In genomic region chr2:74454654-74455511, GRCh38 we compare ENCODE assay signal across 1 cellular context.
A peak's percentile ranks its signal among the peaks of the same experiment; 100 is the strongest.
TF ChIP-seq lines count a peak whose summit lies in the region.

TSS of gene INO80B (plus strand) at chr2:74455087. CDS start at chr2:74455117, 30 bp downstream.

TF ChIP-seq in HepG2, 621 proteins besides CTCF, POLR2A, EP300 and RAD21 (continued from another document and continues in another):
- TF ChIP-seq MYPOP (CRISPR knock-in tag; IDR thresholded peaks at IDR 0.05) (peak; percentile 98), FOXP1 (IDR thresholded peaks at IDR 0.05) (no peak), FOXP1 (CRISPR knock-in tag; IDR thresholded peaks at IDR 0.05) (peak; percentile 38), ZSCAN12 (CRISPR knock-in tag; IDR thresholded peaks at IDR 0.05) (no peak), BRD4 (CRISPR knock-in tag; IDR thresholded peaks at IDR 0.05) (no peak), ZSCAN25 (CRISPR knock-in tag; IDR thresholded peaks at IDR 0.05) (peak; percentile 88), CHD2 (IDR thresholded peaks at IDR 0.05; ENCODE audit: low read depth, low read length) (0 out of 2 replicates have a peak, but pooled peaks have one; percentile 60), ZNF737 (CRISPR knock-in tag; IDR thresholded peaks at IDR 0.05; ENCODE audit: borderline replicate concordance) (no peak), ESRRA (CRISPR knock-in tag; IDR thresholded peaks at IDR 0.05; ENCODE audit: low read depth) (peak; percentile 89), CHD4 (IDR thresholded peaks at IDR 0.05; ENCODE audit: borderline replicate concordance, low read length) (no peak; the same call in 1 of the 2 replicates), RBFOX2 (IDR thresholded peaks at IDR 0.05; ENCODE audit: low read depth, low read length) (no peak), RCOR2 (CRISPR knock-in tag; IDR thresholded peaks at IDR 0.05) (no peak), KDM1A (CRISPR knock-in tag; IDR thresholded peaks at IDR 0.05) (no peak), ZKSCAN1 (IDR thresholded peaks at IDR 0.05; ENCODE audit: low read length) (peak; percentile 43; the same call in 1 of the 2 replicates), CAMTA2 (CRISPR knock-in tag; IDR thresholded peaks at IDR 0.05; ENCODE audit: borderline replicate concordance) (peak; percentile 95; the same call in 1 of the 2 replicates), KMT2A (CRISPR knock-in tag; IDR thresholded peaks at IDR 0.05) (peak; percentile 89), ZBTB20 (CRISPR knock-in tag; IDR thresholded peaks at IDR 0.05; ENCODE audit: borderline replicate concordance, low read depth) (peak; percentile 82), ZNF557 (CRISPR knock-in tag; IDR thresholded peaks at IDR 0.05) (0 out of 2 replicates have a peak, but pooled peaks have one; percentile 12), MAF1 (CRISPR knock-in tag; IDR thresholded peaks at IDR 0.05; ENCODE audit: borderline replicate concordance) (peak; percentile 33; the same call in 1 of the 2 replicates), ZNF607 (CRISPR knock-in tag; IDR thresholded peaks at IDR 0.05; ENCODE audit: borderline replicate concordance) (peak; percentile 55; the same call in 1 of the 2 replicates), CHCHD3 (CRISPR knock-in tag; IDR thresholded peaks at IDR 0.05) (0 out of 2 replicates have a peak, but pooled peaks have one; percentile 26), ZNF10 (CRISPR knock-in tag; IDR thresholded peaks at IDR 0.05; ENCODE audit: borderline replicate concordance, low read depth) (no peak), GATAD1 (CRISPR knock-in tag; IDR thresholded peaks at IDR 0.05) (peak; percentile 97), SP1 (IDR thresholded peaks at IDR 0.05) (no peak), SP1 (CRISPR knock-in tag; IDR thresholded peaks at IDR 0.05) (peak; percentile 99), BATF2 (CRISPR knock-in tag; IDR thresholded peaks at IDR 0.05) (no peak), BORCS8-MEF2B (CRISPR knock-in tag; IDR thresholded peaks at IDR 0.05) (peak; percentile 91), ZNF691 (CRISPR knock-in tag; IDR thresholded peaks at IDR 0.05; ENCODE audit: borderline replicate concordance, low read depth) (peak; percentile 93), HOXA5 (CRISPR knock-in tag; IDR thresholded peaks at IDR 0.05) (peak; percentile 91; the same call in 1 of the 2 replicates), ZNF331 (CRISPR knock-in tag; IDR thresholded peaks at IDR 0.05) (peak; percentile 98), GMEB2 (CRISPR knock-in tag; IDR thresholded peaks at IDR 0.05; ENCODE audit: low read depth) (peak; percentile 84), ZNF768 (CRISPR knock-in tag; IDR thresholded peaks at IDR 0.05) (peak; percentile 79), FOXP4 (CRISPR knock-in tag; IDR thresholded peaks at IDR 0.05) (peak; percentile 70)
- TF ChIP-seq, protein P1, sequence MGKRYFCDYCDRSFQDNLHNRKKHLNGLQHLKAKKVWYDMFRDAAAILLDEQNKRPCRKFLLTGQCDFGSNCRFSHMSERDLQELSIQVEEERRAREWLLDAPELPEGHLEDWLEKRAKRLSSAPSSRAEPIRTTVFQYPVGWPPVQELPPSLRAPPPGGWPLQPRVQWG (CRISPR knock-in tag; IDR thresholded peaks at IDR 0.05; ENCODE audit: borderline replicate concordance, low read depth), result no peak
- TF ChIP-seq, protein P2, sequence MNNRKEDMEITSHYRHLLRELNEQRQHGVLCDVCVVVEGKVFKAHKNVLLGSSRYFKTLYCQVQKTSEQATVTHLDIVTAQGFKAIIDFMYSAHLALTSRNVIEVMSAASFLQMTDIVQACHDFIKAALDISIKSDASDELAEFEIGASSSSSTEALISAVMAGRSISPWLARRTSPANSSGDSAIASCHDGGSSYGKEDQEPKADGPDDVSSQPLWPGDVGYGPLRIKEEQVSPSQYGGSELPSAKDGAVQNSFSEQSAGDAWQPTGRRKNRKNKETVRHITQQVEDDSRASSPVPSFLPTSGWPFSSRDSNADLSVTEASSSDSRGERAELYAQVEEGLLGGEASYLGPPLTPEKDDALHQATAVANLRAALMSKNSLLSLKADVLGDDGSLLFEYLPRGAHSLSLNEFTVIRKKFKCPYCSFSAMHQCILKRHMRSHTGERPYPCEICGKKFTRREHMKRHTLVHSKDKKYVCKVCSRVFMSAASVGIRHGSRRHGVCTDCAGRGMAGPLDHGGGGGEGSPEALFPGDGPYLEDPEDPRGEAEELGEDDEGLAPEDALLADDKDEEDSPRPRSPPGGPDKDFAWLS (CRISPR knock-in tag; IDR thresholded peaks at IDR 0.05; ENCODE audit: borderline replicate concordance), result no peak
- TF ChIP-seq, protein P3, sequence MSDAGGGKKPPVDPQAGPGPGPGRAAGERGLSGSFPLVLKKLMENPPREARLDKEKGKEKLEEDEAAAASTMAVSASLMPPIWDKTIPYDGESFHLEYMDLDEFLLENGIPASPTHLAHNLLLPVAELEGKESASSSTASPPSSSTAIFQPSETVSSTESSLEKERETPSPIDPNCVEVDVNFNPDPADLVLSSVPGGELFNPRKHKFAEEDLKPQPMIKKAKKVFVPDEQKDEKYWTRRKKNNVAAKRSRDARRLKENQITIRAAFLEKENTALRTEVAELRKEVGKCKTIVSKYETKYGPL (CRISPR knock-in tag; IDR thresholded peaks at IDR 0.05), result no peak
- TF ChIP-seq, protein P4, sequence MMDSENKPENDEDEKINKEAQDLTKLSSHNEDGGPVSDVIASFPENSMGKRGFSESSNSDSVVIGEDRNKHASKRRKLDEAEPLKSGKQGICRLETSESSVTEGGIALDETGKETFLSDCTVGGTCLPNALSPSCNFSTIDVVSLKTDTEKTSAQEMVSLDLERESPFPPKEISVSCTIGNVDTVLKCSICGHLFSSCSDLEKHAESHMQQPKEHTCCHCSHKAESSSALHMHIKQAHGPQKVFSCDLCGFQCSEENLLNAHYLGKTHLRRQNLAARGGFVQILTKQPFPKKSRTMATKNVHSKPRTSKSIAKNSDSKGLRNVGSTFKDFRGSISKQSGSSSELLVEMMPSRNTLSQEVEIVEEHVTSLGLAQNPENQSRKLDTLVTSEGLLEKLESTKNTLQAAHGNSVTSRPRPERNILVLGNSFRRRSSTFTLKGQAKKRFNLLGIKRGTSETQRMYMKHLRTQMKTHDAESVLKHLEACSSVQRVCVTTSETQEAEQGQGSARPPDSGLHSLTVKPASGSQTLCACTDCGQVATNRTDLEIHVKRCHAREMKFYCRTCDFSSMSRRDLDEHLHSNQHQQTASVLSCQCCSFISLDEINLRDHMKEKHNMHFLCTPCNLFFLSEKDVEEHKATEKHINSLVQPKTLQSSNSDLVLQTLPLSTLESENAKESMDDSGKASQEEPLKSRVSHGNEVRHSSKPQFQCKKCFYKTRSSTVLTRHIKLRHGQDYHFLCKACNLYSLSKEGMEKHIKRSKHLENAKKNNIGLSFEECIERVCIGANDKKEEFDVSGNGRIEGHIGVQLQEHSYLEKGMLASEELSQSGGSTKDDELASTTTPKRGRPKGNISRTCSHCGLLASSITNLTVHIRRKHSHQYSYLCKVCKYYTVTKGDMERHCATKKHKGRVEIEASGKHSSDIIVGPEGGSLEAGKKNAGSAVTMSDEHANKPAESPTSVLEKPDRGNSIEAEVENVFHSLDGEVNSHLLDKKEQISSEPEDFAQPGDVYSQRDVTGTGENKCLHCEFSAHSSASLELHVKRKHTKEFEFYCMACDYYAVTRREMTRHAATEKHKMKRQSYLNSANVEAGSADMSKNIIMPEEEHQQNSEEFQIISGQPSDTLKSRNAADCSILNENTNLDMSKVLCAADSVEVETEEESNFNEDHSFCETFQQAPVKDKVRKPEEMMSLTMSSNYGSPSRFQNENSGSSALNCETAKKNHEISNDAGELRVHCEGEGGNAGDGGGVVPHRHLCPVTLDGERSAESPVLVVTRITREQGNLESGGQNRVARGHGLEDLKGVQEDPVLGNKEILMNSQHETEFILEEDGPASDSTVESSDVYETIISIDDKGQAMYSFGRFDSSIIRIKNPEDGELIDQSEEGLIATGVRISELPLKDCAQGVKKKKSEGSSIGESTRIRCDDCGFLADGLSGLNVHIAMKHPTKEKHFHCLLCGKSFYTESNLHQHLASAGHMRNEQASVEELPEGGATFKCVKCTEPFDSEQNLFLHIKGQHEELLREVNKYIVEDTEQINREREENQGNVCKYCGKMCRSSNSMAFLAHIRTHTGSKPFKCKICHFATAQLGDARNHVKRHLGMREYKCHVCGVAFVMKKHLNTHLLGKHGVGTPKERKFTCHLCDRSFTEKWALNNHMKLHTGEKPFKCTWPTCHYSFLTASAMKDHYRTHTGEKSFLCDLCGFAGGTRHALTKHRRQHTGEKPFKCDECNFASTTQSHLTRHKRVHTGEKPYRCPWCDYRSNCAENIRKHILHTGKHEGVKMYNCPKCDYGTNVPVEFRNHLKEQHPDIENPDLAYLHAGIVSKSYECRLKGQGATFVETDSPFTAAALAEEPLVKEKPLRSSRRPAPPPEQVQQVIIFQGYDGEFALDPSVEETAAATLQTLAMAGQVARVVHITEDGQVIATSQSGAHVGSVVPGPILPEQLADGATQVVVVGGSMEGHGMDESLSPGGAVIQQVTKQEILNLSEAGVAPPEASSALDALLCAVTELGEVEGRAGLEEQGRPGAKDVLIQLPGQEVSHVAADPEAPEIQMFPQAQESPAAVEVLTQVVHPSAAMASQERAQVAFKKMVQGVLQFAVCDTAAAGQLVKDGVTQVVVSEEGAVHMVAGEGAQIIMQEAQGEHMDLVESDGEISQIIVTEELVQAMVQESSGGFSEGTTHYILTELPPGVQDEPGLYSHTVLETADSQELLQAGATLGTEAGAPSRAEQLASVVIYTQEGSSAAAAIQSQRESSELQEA (CRISPR knock-in tag; IDR thresholded peaks at IDR 0.05; ENCODE audit: not compliant biosample characterization), result peak; percentile 84
- TF ChIP-seq, protein P5, sequence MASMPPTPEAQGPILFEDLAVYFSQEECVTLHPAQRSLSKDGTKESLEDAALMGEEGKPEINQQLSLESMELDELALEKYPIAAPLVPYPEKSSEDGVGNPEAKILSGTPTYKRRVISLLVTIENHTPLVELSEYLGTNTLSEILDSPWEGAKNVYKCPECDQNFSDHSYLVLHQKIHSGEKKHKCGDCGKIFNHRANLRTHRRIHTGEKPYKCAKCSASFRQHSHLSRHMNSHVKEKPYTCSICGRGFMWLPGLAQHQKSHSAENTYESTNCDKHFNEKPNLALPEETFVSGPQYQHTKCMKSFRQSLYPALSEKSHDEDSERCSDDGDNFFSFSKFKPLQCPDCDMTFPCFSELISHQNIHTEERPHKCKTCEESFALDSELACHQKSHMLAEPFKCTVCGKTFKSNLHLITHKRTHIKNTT (CRISPR knock-in tag; IDR thresholded peaks at IDR 0.05), result no peak
- TF ChIP-seq, protein P6, sequence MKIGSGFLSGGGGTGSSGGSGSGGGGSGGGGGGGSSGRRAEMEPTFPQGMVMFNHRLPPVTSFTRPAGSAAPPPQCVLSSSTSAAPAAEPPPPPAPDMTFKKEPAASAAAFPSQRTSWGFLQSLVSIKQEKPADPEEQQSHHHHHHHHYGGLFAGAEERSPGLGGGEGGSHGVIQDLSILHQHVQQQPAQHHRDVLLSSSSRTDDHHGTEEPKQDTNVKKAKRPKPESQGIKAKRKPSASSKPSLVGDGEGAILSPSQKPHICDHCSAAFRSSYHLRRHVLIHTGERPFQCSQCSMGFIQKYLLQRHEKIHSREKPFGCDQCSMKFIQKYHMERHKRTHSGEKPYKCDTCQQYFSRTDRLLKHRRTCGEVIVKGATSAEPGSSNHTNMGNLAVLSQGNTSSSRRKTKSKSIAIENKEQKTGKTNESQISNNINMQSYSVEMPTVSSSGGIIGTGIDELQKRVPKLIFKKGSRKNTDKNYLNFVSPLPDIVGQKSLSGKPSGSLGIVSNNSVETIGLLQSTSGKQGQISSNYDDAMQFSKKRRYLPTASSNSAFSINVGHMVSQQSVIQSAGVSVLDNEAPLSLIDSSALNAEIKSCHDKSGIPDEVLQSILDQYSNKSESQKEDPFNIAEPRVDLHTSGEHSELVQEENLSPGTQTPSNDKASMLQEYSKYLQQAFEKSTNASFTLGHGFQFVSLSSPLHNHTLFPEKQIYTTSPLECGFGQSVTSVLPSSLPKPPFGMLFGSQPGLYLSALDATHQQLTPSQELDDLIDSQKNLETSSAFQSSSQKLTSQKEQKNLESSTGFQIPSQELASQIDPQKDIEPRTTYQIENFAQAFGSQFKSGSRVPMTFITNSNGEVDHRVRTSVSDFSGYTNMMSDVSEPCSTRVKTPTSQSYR (CRISPR knock-in tag; IDR thresholded peaks at IDR 0.05; ENCODE audit: borderline replicate concordance), result peak; percentile 25; the same call in 1 of the 2 replicates
